In the genomic region with DNA sequence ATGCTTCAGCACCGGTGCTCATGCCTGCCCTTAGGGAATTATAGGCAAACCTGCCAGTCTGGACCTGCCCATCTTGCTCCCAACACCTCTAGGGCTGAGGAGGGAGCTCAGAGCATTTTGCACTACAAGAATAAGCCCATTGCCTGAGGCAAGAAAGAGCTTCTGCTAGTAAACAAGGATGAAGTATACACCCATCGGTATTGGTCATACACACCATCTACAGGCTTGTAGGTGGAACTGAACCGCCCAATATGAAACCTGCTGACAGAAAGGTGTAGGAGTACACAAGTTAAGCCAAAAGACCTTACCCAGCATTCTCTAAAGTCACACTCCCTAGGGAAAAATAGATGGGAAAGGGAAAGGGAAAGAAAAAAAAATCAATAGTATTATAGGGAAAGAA, we compare ENCODE assay signal across 27 cellular contexts.
"Had no signal": no experiment of that assay in that cellular context is flagged by ENCODE, and none has a peak within 500 bp of the region (broad histone marks: within the 10 kb centered on the region; RNA-seq: fewer than 3 reads in every experiment).

No MANE protein-coding gene starts in this region.

- H3K9me3 ChIP-seq: esophagus muscularis mucosa, sigmoid colon, testis, uterus had no signal

- H3K27ac ChIP-seq: breast epithelium, esophagus muscularis mucosa, hepatocyte, sigmoid colon, testis, uterus had no signal

- DNase-seq: activated CD4-positive, alpha-beta memory T cell treated with anti-CD3 and anti-CD28 coated beads, Interleukin-2, amount 10 ng/mL, durations not matched to agents 7 days and 5 days; activated CD4-positive, alpha-beta T cell treated with anti-CD3 and anti-CD28 coated beads, Interleukin-2, amount 10 ng/mL, durations not matched to agents 24 days and 14 days; activated effector memory CD4-positive, alpha-beta T cell treated with Interleukin-2 at 50 U/mL for 16 hours; activated naive CD4-positive, alpha-beta T cell treated with anti-CD3 and anti-CD28 coated beads for 36 hours; activated naive CD8-positive, alpha-beta T cell treated with anti-CD3 and anti-CD28 coated beads, Interleukin-2, amount 10 ng/mL, durations not matched to agents 7 days and 5 days; activated T-cell treated with anti-CD3 and anti-CD28 coated beads, Interleukin-2, amount 50 U/mL, for 72 hours; amniotic stem cell; effector memory CD8-positive, alpha-beta T cell; glutamatergic neuron; left ventricle myocardium superior; mammary epithelial cell; midbrain; retina; sigmoid colon; stimulated activated CD4-positive, alpha-beta T cell treated with anti-CD3 and anti-CD28 coated beads, Interleukin-15, amount 100 ng/mL, for 24 hours; testis; trophoblast cell; uterus had no signal

- ATAC-seq: activated CD4-positive, CD25-positive, alpha-beta regulatory T cell treated with anti-CD3 and anti-CD28 coated beads, Interleukin-2, amount 50 U/mL, for 24 hours; activated T-cell treated with anti-CD3 and anti-CD28 coated beads, Interleukin-2, amount 50 U/mL, for 72 hours; effector memory CD8-positive, alpha-beta T cell; left ventricle myocardium superior; natural killer cell treated with Interleukin-12 subunit alpha and Interleukin-12 subunit beta and Interleukin-15 and Interleukin-18, amount 100 ng/mL, for 72 hours; stimulated activated memory B cell treated with anti-CD40 and anti-IgM and Interleukin-4, amounts not matched to agents 10 μg/mL and 1 μg/mL and 100 μg/mL, for 72 hours had no signal

- H2AFZ ChIP-seq: hepatocyte had no signal

- H3K4me3 ChIP-seq: breast epithelium, esophagus muscularis mucosa, hepatocyte, sigmoid colon, smooth muscle cell, testis, uterus had no signal

- H3K27me3 Mint-ChIP-seq: activated CD4-positive, alpha-beta memory T cell treated with anti-CD3 and anti-CD28 coated beads, Interleukin-2, amount 10 ng/mL, durations not matched to agents 7 days and 5 days; activated CD4-positive, alpha-beta T cell treated with anti-CD3 and anti-CD28 coated beads, Interleukin-2, amount 10 ng/mL, durations not matched to agents 24 days and 14 days; activated naive CD8-positive, alpha-beta T cell treated with anti-CD3 and anti-CD28 coated beads, Interleukin-2, amount 10 ng/mL, durations not matched to agents 7 days and 5 days; central memory CD8-positive, alpha-beta T cell; effector memory CD8-positive, alpha-beta T cell; natural killer cell treated with Interleukin-12 subunit alpha and Interleukin-12 subunit beta and Interleukin-15 and Interleukin-18, amount 100 ng/mL, for 72 hours; progenitor cell of endocrine pancreas; stimulated activated memory B cell treated with anti-CD40 and anti-IgM and Interleukin-4, amounts not matched to agents 10 μg/mL and 1 μg/mL and 100 μg/mL, for 72 hours had no signal

- H3K36me3 Mint-ChIP-seq: activated naive CD8-positive, alpha-beta T cell treated with anti-CD3 and anti-CD28 coated beads, Interleukin-2, amount 10 ng/mL, durations not matched to agents 7 days and 5 days; stimulated activated memory B cell treated with anti-CD40 and anti-IgM and Interleukin-4, amounts not matched to agents 10 μg/mL and 1 μg/mL and 100 μg/mL, for 72 hours had no signal

- H3K27ac Mint-ChIP-seq: activated CD4-positive, alpha-beta memory T cell treated with anti-CD3 and anti-CD28 coated beads, Interleukin-2, amount 10 ng/mL, durations not matched to agents 7 days and 5 days; activated CD4-positive, alpha-beta T cell treated with anti-CD3 and anti-CD28 coated beads, Interleukin-2, amount 10 ng/mL, durations not matched to agents 24 days and 14 days; activated naive CD4-positive, alpha-beta T cell treated with anti-CD3 and anti-CD28 coated beads for 36 hours; activated naive CD8-positive, alpha-beta T cell treated with anti-CD3 and anti-CD28 coated beads, Interleukin-2, amount 10 ng/mL, durations not matched to agents 7 days and 5 days; activated T-cell treated with anti-CD3 and anti-CD28 coated beads, Interleukin-2, amount 50 U/mL, for 72 hours; effector memory CD8-positive, alpha-beta T cell; natural killer cell treated with Interleukin-12 subunit alpha and Interleukin-12 subunit beta and Interleukin-15 and Interleukin-18, amount 100 ng/mL, for 72 hours; progenitor cell of endocrine pancreas; stimulated activated memory B cell treated with anti-CD40 and anti-IgM and Interleukin-4, amounts not matched to agents 10 μg/mL and 1 μg/mL and 100 μg/mL, for 72 hours had no signal

- H3K27me3 ChIP-seq: breast epithelium, esophagus muscularis mucosa, hepatocyte, sigmoid colon, testis, uterus had no signal

- H3K4me1 Mint-ChIP-seq: activated CD4-positive, alpha-beta memory T cell treated with anti-CD3 and anti-CD28 coated beads, Interleukin-2, amount 10 ng/mL, durations not matched to agents 7 days and 5 days; activated CD4-positive, alpha-beta T cell treated with anti-CD3 and anti-CD28 coated beads, Interleukin-2, amount 10 ng/mL, durations not matched to agents 24 days and 14 days; activated naive CD8-positive, alpha-beta T cell treated with anti-CD3 and anti-CD28 coated beads, Interleukin-2, amount 10 ng/mL, durations not matched to agents 7 days and 5 days; central memory CD8-positive, alpha-beta T cell; stimulated activated memory B cell treated with anti-CD40 and anti-IgM and Interleukin-4, amounts not matched to agents 10 μg/mL and 1 μg/mL and 100 μg/mL, for 72 hours had no signal

- H3K4me2 ChIP-seq: hepatocyte, smooth muscle cell had no signal

- H3K79me2 ChIP-seq: hepatocyte had no signal

- H3K9me3 Mint-ChIP-seq: activated CD4-positive, alpha-beta T cell treated with anti-CD3 and anti-CD28 coated beads, Interleukin-2, amount 10 ng/mL, durations not matched to agents 24 days and 14 days; stimulated activated memory B cell treated with anti-CD40 and anti-IgM and Interleukin-4, amounts not matched to agents 10 μg/mL and 1 μg/mL and 100 μg/mL, for 72 hours had no signal

- H3K4me3 Mint-ChIP-seq: activated CD4-positive, alpha-beta memory T cell treated with anti-CD3 and anti-CD28 coated beads, Interleukin-2, amount 10 ng/mL, durations not matched to agents 7 days and 5 days; activated CD4-positive, alpha-beta T cell treated with anti-CD3 and anti-CD28 coated beads, Interleukin-2, amount 10 ng/mL, durations not matched to agents 24 days and 14 days; activated naive CD4-positive, alpha-beta T cell treated with anti-CD3 and anti-CD28 coated beads for 36 hours; activated naive CD8-positive, alpha-beta T cell treated with anti-CD3 and anti-CD28 coated beads, Interleukin-2, amount 10 ng/mL, durations not matched to agents 7 days and 5 days; activated T-cell treated with anti-CD3 and anti-CD28 coated beads, Interleukin-2, amount 50 U/mL, for 72 hours; central memory CD8-positive, alpha-beta T cell; effector memory CD8-positive, alpha-beta T cell; natural killer cell treated with Interleukin-12 subunit alpha and Interleukin-12 subunit beta and Interleukin-15 and Interleukin-18, amount 100 ng/mL, for 72 hours; stimulated activated memory B cell treated with anti-CD40 and anti-IgM and Interleukin-4, amounts not matched to agents 10 μg/mL and 1 μg/mL and 100 μg/mL, for 72 hours had no signal

- H3K36me3 ChIP-seq: breast epithelium, esophagus muscularis mucosa, sigmoid colon, uterus had no signal

- H3K4me1 ChIP-seq: breast epithelium, esophagus muscularis mucosa, sigmoid colon, testis, uterus had no signal
